Comparison of ENCODE assay signal across 1 cellular context in the genomic region with DNA sequence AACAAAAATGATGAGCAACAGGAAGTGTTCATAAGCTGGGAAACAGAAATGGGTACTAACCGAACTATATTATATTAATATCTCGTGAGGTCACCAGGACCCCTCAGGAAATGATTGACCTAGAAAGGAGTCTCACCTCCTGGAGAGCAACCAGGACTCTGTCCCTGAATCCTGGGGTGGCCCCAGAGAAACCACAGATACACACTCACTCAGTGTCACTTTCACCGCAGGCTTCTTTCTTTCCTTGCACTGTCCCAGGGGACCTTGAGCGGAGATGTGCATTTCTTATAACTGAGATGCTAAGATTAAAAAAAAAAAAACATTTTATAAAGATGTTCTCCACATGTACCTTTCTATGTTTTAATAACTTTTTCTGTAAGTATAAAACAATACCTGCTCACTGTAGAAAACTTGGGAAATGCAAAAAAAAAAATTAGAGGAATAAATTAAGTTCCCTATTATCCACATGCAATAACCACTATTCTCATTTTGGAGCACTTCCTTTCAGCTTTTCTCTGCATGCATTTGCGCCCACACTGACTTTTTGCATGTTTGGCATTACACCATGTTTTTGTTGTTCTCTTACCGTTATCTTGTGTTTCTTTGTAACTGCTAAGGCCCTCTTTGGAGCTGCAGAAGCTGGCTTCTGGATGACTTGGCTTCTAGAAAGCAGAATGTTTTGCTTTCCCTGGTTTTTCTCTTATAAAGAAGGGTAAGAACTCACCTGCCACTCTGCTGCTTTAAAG.
TF ChIP-seq lines count a peak whose summit lies in the region.

No MANE protein-coding gene starts in this region.

TF ChIP-seq in GM12878, 131 proteins besides CTCF, POLR2A, EP300 and RAD21 (continued from another document and continues in another):
- TF ChIP-seq, protein P1, sequence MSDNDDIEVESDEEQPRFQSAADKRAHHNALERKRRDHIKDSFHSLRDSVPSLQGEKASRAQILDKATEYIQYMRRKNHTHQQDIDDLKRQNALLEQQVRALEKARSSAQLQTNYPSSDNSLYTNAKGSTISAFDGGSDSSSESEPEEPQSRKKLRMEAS (IDR thresholded peaks at IDR 0.05; ENCODE audit: low read depth, low read length): no peak
- TF ChIP-seq, protein P2, sequence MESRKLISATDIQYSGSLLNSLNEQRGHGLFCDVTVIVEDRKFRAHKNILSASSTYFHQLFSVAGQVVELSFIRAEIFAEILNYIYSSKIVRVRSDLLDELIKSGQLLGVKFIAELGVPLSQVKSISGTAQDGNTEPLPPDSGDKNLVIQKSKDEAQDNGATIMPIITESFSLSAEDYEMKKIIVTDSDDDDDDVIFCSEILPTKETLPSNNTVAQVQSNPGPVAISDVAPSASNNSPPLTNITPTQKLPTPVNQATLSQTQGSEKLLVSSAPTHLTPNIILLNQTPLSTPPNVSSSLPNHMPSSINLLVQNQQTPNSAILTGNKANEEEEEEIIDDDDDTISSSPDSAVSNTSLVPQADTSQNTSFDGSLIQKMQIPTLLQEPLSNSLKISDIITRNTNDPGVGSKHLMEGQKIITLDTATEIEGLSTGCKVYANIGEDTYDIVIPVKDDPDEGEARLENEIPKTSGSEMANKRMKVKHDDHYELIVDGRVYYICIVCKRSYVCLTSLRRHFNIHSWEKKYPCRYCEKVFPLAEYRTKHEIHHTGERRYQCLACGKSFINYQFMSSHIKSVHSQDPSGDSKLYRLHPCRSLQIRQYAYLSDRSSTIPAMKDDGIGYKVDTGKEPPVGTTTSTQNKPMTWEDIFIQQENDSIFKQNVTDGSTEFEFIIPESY (IDR thresholded peaks at IDR 0.05): no peak
- TF ChIP-seq, protein P3, sequence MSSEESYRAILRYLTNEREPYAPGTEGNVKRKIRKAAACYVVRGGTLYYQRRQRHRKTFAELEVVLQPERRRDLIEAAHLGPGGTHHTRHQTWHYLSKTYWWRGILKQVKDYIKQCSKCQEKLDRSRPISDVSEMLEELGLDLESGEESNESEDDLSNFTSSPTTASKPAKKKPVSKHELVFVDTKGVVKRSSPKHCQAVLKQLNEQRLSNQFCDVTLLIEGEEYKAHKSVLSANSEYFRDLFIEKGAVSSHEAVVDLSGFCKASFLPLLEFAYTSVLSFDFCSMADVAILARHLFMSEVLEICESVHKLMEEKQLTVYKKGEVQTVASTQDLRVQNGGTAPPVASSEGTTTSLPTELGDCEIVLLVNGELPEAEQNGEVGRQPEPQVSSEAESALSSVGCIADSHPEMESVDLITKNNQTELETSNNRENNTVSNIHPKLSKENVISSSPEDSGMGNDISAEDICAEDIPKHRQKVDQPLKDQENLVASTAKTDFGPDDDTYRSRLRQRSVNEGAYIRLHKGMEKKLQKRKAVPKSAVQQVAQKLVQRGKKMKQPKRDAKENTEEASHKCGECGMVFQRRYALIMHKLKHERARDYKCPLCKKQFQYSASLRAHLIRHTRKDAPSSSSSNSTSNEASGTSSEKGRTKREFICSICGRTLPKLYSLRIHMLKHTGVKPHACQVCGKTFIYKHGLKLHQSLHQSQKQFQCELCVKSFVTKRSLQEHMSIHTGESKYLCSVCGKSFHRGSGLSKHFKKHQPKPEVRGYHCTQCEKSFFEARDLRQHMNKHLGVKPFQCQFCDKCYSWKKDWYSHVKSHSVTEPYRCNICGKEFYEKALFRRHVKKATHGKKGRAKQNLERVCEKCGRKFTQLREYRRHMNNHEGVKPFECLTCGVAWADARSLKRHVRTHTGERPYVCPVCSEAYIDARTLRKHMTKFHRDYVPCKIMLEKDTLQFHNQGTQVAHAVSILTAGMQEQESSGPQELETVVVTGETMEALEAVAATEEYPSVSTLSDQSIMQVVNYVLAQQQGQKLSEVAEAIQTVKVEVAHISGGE (CRISPR knock-in tag; IDR thresholded peaks at IDR 0.05): no peak
- TF ChIP-seq IKZF2 (IDR thresholded peaks at IDR 0.05): peak; percentile 74 to 78
- TF ChIP-seq, protein P4, sequence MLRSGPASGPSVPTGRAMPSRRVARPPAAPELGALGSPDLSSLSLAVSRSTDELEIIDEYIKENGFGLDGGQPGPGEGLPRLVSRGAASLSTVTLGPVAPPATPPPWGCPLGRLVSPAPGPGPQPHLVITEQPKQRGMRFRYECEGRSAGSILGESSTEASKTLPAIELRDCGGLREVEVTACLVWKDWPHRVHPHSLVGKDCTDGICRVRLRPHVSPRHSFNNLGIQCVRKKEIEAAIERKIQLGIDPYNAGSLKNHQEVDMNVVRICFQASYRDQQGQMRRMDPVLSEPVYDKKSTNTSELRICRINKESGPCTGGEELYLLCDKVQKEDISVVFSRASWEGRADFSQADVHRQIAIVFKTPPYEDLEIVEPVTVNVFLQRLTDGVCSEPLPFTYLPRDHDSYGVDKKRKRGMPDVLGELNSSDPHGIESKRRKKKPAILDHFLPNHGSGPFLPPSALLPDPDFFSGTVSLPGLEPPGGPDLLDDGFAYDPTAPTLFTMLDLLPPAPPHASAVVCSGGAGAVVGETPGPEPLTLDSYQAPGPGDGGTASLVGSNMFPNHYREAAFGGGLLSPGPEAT (IDR thresholded peaks at IDR 0.05; ENCODE audit: low read depth): peak; percentile 66
- TF ChIP-seq, protein P5, sequence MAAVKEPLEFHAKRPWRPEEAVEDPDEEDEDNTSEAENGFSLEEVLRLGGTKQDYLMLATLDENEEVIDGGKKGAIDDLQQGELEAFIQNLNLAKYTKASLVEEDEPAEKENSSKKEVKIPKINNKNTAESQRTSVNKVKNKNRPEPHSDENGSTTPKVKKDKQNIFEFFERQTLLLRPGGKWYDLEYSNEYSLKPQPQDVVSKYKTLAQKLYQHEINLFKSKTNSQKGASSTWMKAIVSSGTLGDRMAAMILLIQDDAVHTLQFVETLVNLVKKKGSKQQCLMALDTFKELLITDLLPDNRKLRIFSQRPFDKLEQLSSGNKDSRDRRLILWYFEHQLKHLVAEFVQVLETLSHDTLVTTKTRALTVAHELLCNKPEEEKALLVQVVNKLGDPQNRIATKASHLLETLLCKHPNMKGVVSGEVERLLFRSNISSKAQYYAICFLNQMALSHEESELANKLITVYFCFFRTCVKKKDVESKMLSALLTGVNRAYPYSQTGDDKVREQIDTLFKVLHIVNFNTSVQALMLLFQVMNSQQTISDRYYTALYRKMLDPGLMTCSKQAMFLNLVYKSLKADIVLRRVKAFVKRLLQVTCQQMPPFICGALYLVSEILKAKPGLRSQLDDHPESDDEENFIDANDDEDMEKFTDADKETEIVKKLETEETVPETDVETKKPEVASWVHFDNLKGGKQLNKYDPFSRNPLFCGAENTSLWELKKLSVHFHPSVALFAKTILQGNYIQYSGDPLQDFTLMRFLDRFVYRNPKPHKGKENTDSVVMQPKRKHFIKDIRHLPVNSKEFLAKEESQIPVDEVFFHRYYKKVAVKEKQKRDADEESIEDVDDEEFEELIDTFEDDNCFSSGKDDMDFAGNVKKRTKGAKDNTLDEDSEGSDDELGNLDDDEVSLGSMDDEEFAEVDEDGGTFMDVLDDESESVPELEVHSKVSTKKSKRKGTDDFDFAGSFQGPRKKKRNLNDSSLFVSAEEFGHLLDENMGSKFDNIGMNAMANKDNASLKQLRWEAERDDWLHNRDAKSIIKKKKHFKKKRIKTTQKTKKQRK (IDR thresholded peaks at IDR 0.05; ENCODE audit: low read depth, low read length): no peak
- TF ChIP-seq CREM (IDR thresholded peaks at IDR 0.05; ENCODE audit: low read depth): no peak
- no peak for TF ChIP-seq GABPA (IDR thresholded peaks at IDR 0.05; ENCODE audit: low read depth)
- no peak for TF ChIP-seq NR2C1 (IDR thresholded peaks at IDR 0.05)
- TF ChIP-seq, protein P6, sequence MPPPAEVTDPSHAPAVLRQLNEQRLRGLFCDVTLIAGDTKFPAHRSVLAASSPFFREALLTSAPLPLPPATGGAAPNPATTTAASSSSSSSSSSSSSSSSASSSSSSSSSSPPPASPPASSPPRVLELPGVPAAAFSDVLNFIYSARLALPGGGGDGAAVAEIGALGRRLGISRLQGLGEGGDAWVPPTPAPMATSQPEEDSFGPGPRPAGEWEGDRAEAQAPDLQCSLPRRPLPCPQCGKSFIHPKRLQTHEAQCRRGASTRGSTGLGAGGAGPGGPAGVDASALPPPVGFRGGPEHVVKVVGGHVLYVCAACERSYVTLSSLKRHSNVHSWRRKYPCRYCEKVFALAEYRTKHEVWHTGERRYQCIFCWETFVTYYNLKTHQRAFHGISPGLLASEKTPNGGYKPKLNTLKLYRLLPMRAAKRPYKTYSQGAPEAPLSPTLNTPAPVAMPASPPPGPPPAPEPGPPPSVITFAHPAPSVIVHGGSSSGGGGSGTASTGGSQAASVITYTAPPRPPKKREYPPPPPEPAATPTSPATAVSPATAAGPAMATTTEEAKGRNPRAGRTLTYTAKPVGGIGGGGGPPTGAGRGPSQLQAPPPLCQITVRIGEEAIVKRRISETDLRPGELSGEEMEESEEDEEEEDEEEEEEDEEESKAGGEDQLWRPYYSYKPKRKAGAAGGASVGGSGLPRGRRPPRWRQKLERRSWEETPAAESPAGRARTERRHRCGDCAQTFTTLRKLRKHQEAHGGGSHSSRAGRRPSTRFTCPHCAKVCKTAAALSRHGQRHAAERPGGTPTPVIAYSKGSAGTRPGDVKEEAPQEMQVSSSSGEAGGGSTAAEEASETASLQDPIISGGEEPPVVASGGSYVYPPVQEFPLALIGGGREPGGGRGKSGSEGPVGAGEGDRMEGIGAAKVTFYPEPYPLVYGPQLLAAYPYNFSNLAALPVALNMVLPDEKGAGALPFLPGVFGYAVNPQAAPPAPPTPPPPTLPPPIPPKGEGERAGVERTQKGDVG (CRISPR knock-in tag; IDR thresholded peaks at IDR 0.05): no peak
- TF ChIP-seq, protein P7, sequence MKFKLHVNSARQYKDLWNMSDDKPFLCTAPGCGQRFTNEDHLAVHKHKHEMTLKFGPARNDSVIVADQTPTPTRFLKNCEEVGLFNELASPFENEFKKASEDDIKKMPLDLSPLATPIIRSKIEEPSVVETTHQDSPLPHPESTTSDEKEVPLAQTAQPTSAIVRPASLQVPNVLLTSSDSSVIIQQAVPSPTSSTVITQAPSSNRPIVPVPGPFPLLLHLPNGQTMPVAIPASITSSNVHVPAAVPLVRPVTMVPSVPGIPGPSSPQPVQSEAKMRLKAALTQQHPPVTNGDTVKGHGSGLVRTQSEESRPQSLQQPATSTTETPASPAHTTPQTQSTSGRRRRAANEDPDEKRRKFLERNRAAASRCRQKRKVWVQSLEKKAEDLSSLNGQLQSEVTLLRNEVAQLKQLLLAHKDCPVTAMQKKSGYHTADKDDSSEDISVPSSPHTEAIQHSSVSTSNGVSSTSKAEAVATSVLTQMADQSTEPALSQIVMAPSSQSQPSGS (IDR thresholded peaks at IDR 0.05; ENCODE audit: low read length): peak; percentile 42
- no peak for TF ChIP-seq TCF12 (IDR thresholded peaks at IDR 0.05; ENCODE audit: low read depth, low read length)
- peak in 1 of 2 experiments; percentile 49; a peak in 2 of 4 replicates for TF ChIP-seq ETV6 (conservative IDR thresholded peaks at IDR 0.05 in 1 of 2, IDR thresholded peaks at IDR 0.05 in 1 of 2; ENCODE audit: borderline replicate concordance in 1 of 2, low read depth in 1 of 2)
- no peak for TF ChIP-seq MYC (IDR thresholded peaks at IDR 0.05; ENCODE audit: insufficient read depth, insufficient read length, insufficient replicate concordance, low read length, severe bottlenecking)
- no peak for TF ChIP-seq EGR1 (IDR thresholded peaks at IDR 0.05; ENCODE audit: borderline replicate concordance in 1 of 2, low read depth in 2 of 2, low read length in 2 of 2)
- TF ChIP-seq, protein P8, sequence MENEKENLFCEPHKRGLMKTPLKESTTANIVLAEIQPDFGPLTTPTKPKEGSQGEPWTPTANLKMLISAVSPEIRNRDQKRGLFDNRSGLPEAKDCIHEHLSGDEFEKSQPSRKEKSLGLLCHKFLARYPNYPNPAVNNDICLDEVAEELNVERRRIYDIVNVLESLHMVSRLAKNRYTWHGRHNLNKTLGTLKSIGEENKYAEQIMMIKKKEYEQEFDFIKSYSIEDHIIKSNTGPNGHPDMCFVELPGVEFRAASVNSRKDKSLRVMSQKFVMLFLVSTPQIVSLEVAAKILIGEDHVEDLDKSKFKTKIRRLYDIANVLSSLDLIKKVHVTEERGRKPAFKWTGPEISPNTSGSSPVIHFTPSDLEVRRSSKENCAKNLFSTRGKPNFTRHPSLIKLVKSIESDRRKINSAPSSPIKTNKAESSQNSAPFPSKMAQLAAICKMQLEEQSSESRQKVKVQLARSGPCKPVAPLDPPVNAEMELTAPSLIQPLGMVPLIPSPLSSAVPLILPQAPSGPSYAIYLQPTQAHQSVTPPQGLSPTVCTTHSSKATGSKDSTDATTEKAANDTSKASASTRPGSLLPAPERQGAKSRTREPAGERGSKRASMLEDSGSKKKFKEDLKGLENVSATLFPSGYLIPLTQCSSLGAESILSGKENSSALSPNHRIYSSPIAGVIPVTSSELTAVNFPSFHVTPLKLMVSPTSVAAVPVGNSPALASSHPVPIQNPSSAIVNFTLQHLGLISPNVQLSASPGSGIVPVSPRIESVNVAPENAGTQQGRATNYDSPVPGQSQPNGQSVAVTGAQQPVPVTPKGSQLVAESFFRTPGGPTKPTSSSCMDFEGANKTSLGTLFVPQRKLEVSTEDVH (IDR thresholded peaks at IDR 0.05; ENCODE audit: low read depth, partially characterized antibody): no peak
- TF ChIP-seq ASH2L (IDR thresholded peaks at IDR 0.05; ENCODE audit: borderline replicate concordance, low read depth): no peak
- 0 out of 2 replicates have a peak, but pooled peaks have one; percentile 24 for TF ChIP-seq TCF7 (IDR thresholded peaks at IDR 0.05; ENCODE audit: borderline replicate concordance)
- no peak for TF ChIP-seq KLF5 (IDR thresholded peaks at IDR 0.05; ENCODE audit: partially characterized antibody)
- TF ChIP-seq LARP7 (IDR thresholded peaks at IDR 0.05): no peak
- TF ChIP-seq, protein P9, sequence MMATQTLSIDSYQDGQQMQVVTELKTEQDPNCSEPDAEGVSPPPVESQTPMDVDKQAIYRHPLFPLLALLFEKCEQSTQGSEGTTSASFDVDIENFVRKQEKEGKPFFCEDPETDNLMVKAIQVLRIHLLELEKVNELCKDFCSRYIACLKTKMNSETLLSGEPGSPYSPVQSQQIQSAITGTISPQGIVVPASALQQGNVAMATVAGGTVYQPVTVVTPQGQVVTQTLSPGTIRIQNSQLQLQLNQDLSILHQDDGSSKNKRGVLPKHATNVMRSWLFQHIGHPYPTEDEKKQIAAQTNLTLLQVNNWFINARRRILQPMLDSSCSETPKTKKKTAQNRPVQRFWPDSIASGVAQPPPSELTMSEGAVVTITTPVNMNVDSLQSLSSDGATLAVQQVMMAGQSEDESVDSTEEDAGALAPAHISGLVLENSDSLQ (IDR thresholded peaks at IDR 0.05): peak; percentile 51; the same call in 1 of the 2 replicates
- TF ChIP-seq HDAC6 (IDR thresholded peaks at IDR 0.05; ENCODE audit: unreplicated experiment): no peak
- TF ChIP-seq, protein P10, sequence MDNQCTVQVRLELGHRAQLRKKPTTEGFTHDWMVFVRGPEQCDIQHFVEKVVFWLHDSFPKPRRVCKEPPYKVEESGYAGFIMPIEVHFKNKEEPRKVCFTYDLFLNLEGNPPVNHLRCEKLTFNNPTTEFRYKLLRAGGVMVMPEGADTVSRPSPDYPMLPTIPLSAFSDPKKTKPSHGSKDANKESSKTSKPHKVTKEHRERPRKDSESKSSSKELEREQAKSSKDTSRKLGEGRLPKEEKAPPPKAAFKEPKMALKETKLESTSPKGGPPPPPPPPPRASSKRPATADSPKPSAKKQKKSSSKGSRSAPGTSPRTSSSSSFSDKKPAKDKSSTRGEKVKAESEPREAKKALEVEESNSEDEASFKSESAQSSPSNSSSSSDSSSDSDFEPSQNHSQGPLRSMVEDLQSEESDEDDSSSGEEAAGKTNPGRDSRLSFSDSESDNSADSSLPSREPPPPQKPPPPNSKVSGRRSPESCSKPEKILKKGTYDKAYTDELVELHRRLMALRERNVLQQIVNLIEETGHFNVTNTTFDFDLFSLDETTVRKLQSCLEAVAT (IDR thresholded peaks at IDR 0.05): peak; percentile 53; the same call in 1 of the 2 replicates
- TF ChIP-seq, protein P11, sequence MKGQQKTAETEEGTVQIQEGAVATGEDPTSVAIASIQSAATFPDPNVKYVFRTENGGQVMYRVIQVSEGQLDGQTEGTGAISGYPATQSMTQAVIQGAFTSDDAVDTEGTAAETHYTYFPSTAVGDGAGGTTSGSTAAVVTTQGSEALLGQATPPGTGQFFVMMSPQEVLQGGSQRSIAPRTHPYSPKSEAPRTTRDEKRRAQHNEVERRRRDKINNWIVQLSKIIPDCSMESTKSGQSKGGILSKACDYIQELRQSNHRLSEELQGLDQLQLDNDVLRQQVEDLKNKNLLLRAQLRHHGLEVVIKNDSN (IDR thresholded peaks at IDR 0.05; ENCODE audit: borderline replicate concordance, extremely low read length, insufficient read depth, low read depth, low read length): no peak
- no peak for TF ChIP-seq WRNIP1 (IDR thresholded peaks at IDR 0.05; ENCODE audit: borderline replicate concordance, low read depth, low read length)
